In the genomic region with DNA sequence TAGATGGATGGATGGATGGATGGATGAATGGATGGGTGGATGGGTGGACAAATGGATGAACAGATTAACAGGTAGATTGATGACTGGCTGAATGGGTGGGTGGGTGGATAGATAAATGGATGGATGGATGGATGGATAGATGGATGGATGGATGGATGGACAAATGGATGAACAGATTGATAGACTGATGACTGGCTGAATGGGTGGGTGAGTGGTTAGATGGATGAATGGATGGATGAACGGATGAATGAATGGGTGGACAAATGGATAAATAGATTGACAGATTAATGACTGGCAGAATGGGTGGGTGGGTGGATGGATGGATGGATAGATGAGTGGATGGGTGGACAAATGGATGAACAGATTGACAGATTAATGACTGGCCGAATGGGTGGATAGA, we compare ENCODE assay signal across 26 cellular contexts. TPM values are rescaled to one million over a fixed set of nuclear protein-coding genes. Genes with fewer than 3 reads are reported as not detected.
"Had no signal": no experiment of that assay in that cellular context is flagged by ENCODE, and none has a peak within 500 bp of the region (broad histone marks: within the 10 kb centered on the region; RNA-seq: fewer than 3 reads in every experiment).

No MANE protein-coding gene starts in this region.

- H3K27me3 ChIP-seq: brain microvascular endothelial cell, cardiac muscle cell, Peyer's patch, SJSA1 had no signal

- H3K4me3 Mint-ChIP-seq: activated CD8-positive, alpha-beta memory T cell treated with anti-CD3 and anti-CD28 coated beads, Interleukin-2, amount 10 ng/mL, durations not matched to agents 7 days and 5 days; activated CD8-positive, alpha-beta T cell treated with anti-CD3 and anti-CD28 coated beads, Interleukin-2, amount 10 ng/mL, durations not matched to agents 7 days and 5 days; activated naive CD4-positive, alpha-beta T cell treated with anti-CD3 and anti-CD28 coated beads, Interleukin-2, amount 10 ng/mL, durations not matched to agents 7 days and 5 days; activated naive CD8-positive, alpha-beta T cell treated with anti-CD3 and anti-CD28 coated beads for 36 hours; activated T-cell treated with anti-CD3 and anti-CD28 coated beads, Interleukin-2, amount 50 U/mL, for 4 hours; WTC11 had no signal

- H3K9me3 ChIP-seq: Peyer's patch, SJSA1 had no signal

- H3K4me3 ChIP-seq: cardiac muscle cell, Peyer's patch, SJSA1 had no signal

- H3K9me3 Mint-ChIP-seq: activated T-cell treated with anti-CD3 and anti-CD28 coated beads, Interleukin-2, amount 50 U/mL, for 4 hours had no signal

- H3K27me3 Mint-ChIP-seq: activated CD8-positive, alpha-beta memory T cell treated with anti-CD3 and anti-CD28 coated beads, Interleukin-2, amount 10 ng/mL, durations not matched to agents 7 days and 5 days; activated naive CD4-positive, alpha-beta T cell treated with anti-CD3 and anti-CD28 coated beads, Interleukin-2, amount 10 ng/mL, durations not matched to agents 7 days and 5 days; activated naive CD8-positive, alpha-beta T cell treated with anti-CD3 and anti-CD28 coated beads for 36 hours had no signal

- H3K4me1 Mint-ChIP-seq: WTC11 had no signal

- H3K36me3 Mint-ChIP-seq: activated CD8-positive, alpha-beta memory T cell treated with anti-CD3 and anti-CD28 coated beads, Interleukin-2, amount 10 ng/mL, durations not matched to agents 7 days and 5 days; activated naive CD4-positive, alpha-beta T cell treated with anti-CD3 and anti-CD28 coated beads, Interleukin-2, amount 10 ng/mL, durations not matched to agents 7 days and 5 days; activated naive CD8-positive, alpha-beta T cell treated with anti-CD3 and anti-CD28 coated beads for 36 hours had no signal

- H3K27ac ChIP-seq: brain microvascular endothelial cell, cardiac muscle cell, Peyer's patch, RWPE1, SJSA1 had no signal

- H3K36me3 ChIP-seq: brain microvascular endothelial cell, cardiac muscle cell, Peyer's patch, SJSA1 had no signal

- ATAC-seq: activated CD8-positive, alpha-beta memory T cell treated with anti-CD3 and anti-CD28 coated beads, Interleukin-2, amount 10 ng/mL, durations not matched to agents 7 days and 5 days; activated CD8-positive, alpha-beta T cell treated with anti-CD3 and anti-CD28 coated beads, Interleukin-2, amount 10 ng/mL, durations not matched to agents 7 days and 5 days; activated T-cell treated with anti-CD3 and anti-CD28 coated beads, Interleukin-2, amount 50 U/mL, for 4 hours; SK-N-SH treated with all-trans-retinoic acid at 6 μM for 48 hours; WTC11 had no signal

- H3K4me1 ChIP-seq: Peyer's patch had no signal

- DNase-seq: activated CD4-positive, alpha-beta T cell treated with anti-CD3 and anti-CD28 coated beads for 48 hours; activated CD4-positive, alpha-beta T cell treated with anti-CD3 and anti-CD28 coated beads, Interleukin-2, amount 50 U/mL, for 4 hours; activated CD4-positive, CD25-positive, alpha-beta regulatory T cell treated with anti-CD3 and anti-CD28 coated beads, Interleukin-2, amount 50 U/mL, for 72 hours; activated CD8-positive, alpha-beta memory T cell treated with anti-CD3 and anti-CD28 coated beads, Interleukin-2, amount 10 ng/mL, durations not matched to agents 7 days and 5 days; activated CD8-positive, alpha-beta T cell treated with anti-CD3 and anti-CD28 coated beads, Interleukin-2, amount 10 ng/mL, durations not matched to agents 7 days and 5 days; activated gamma-delta T cell; activated naive CD4-positive, alpha-beta T cell treated with anti-CD3 and anti-CD28 coated beads, Interleukin-2, amount 10 ng/mL, durations not matched to agents 7 days and 5 days; activated naive CD8-positive, alpha-beta T cell treated with anti-CD3 and anti-CD28 coated beads for 36 hours; activated T-cell treated with anti-CD3 and anti-CD28 coated beads, Interleukin-2, amount 50 U/mL, for 4 hours; brain microvascular endothelial cell; MM.1S; NCI-H1105; NCI-H1436; NCI-H1694 treated with DMSO at 0.1 percent for 48 hours; NCI-H2029 treated with DMSO at 0.1 percent for 48 hours; NCI-H446; NCI-H524; Peyer's patch; Right ventricle myocardium superior; SW 1271; T-helper 9 cell had no signal

- H3K27ac Mint-ChIP-seq: activated CD8-positive, alpha-beta memory T cell treated with anti-CD3 and anti-CD28 coated beads, Interleukin-2, amount 10 ng/mL, durations not matched to agents 7 days and 5 days; activated CD8-positive, alpha-beta T cell treated with anti-CD3 and anti-CD28 coated beads, Interleukin-2, amount 10 ng/mL, durations not matched to agents 7 days and 5 days; activated naive CD4-positive, alpha-beta T cell treated with anti-CD3 and anti-CD28 coated beads, Interleukin-2, amount 10 ng/mL, durations not matched to agents 7 days and 5 days; activated naive CD8-positive, alpha-beta T cell treated with anti-CD3 and anti-CD28 coated beads for 36 hours; WTC11 had no signal

RNA-seq across cellular contexts. Expression of gene ASMT, which starts 37.0 kb away (rescaled TPM):
- total RNA-seq: cardiac muscle cell, Right ventricle myocardium superior, SJSA1 had no signal
- polyA plus RNA-seq: cardiac muscle cell had no signal

RNA-seq across cellular contexts. Expression of gene P2RY8, which starts 40.9 kb away (rescaled TPM):
- total RNA-seq: cardiac muscle cell, SJSA1 had no signal
- polyA plus RNA-seq: cardiac muscle cell had no signal
